ENCODE assay signal across 8 cellular contexts in the genomic region with DNA sequence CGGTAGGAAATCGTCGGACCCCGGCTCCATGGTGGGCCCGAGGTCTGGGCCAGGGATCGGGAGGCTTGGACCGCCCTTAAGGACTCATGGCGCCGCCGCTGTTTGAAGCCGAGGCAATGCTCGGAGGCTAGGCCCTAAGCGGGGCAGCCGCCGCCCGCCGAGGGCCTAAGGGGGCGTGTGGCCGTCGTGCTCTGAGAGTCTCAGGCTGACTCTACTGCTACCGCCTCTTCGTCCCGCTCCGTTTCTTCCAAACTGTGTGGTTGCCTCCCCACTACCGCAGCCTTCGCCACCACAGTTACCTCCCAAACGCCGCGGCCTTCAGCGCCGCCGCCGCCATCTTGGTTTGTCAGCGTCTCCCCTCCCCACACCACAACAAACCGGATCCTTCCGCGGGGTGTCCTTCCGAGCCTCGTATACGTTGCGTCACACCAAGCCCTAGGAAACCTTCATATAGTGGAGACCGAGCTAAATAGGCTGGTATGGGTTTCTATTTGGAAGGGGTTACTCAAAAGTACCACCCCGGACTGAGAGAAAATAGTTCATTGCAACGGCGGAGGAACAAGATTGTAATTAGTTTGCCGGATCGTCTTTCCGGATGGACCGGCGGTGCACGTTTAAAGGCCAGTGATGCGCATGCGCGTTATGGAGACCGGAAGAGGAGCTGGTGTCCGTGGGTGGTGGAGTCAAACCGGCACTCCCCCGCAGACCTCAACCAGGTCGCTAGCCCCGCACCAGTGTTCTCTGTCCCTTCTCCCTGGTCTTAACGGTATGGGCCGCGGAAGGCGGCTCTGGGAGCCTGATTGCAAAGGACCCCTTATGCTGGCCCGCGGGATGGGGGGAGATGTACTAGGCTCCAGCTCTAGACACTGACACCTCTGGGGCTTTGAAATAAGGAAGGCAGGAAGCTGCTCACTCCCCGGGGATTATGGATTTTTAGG. TPM values are rescaled to one million over a fixed set of nuclear protein-coding genes. Genes with fewer than 3 reads are reported as not detected.
DNase-seq lines count a peak whose midpoint lies in the region; TF ChIP-seq lines count a peak whose summit lies in the region.

A gene (minus strand): TSS at position 348 of the 938 bp plus-strand sequence. CDS start 318 bp downstream, at position 30.

- peaks cover 12 to 14% of the 10 kb centered on the region in 2 experiments for H3K36me3 ChIP-seq in SK-N-SH (replicated peaks in 1 of 2; ENCODE audit: control insufficient read depth in 1 of 2, insufficient read depth in 2 of 2, low read length in 1 of 2)

- no peaks in the 10 kb centered on the region for H3F3A ChIP-seq in SK-N-SH (replicated peaks; ENCODE audit: insufficient read depth)

- peak within 1 kb of the TSS; percentile 92 for H3K4me2 ChIP-seq in SK-N-SH

- POLR2A ChIA-PET in SK-N-SH (lab: Yijun Ruan, JAX), result interaction anchor here (0.6 to 1.6 kb wide), 6 partner anchors 9 to 143 kb away, joined by 3 to 6 read pairs (median 4); a partner anchor contains a TSS

- no peaks in the 10 kb centered on the region for H3K9me2 ChIP-seq in SK-N-SH

- peaks cover 6% of the 10 kb centered on the region; the same call in 1 of the 2 replicates for H3K27me3 ChIP-seq in SK-N-SH (ENCODE audit: insufficient read depth)

- H3K4me1 ChIP-seq in SK-N-SH (ENCODE audit: control insufficient read depth in 1 of 2, insufficient read depth in 2 of 2, low read depth in 1 of 2, low read length in 1 of 2), result peaks cover 17 to 22% of the 10 kb centered on the region in 2 experiments

- TF ChIP-seq EP300 in SK-N-SH (IDR thresholded peaks at IDR 0.05; ENCODE audit: borderline replicate concordance in 1 of 2, low read depth in 1 of 2, low read length in 1 of 2), result peak in 1 of 2 experiments; percentile 50; a peak in 1 of 4 replicates

- H3K4me3 ChIP-seq in HFF-Myc (replicated peaks; ENCODE audit: low read depth, low read length) (peak within 1 kb of the TSS; percentile 73), SK-N-SH (ENCODE audit: low read depth in 2 of 2, low read length in 1 of 2) (peak within 1 kb of the TSS; percentile 94 to 100)

- TF ChIP-seq RAD21 in SK-N-SH (IDR thresholded peaks at IDR 0.05; ENCODE audit: low read length), result no peak

- H3K9me3 ChIP-seq in SK-N-SH, result no peaks in the 10 kb centered on the region

- WGBS in SK-N-SH (ENCODE audit: low lambda C conversion rate), result 1% methylated on average over 39 of the region's 67 CpGs

- CTCF ChIA-PET in SK-N-SH (lab: Yijun Ruan, JAX), result interaction anchor here (0.6 to 1.6 kb wide), 4 partner anchors 20 to 59 kb away, joined by 3 to 6 read pairs (median 3); no protein-coding TSS in a partner anchor

- DNase-seq in GDM1 (lab: John Stamatoyannopoulos, UW) (peak; percentile 84), HFF-Myc (ENCODE audit: extremely low read depth, low read depth) (peak; percentile 59), NCI-H1048 (lab: John Stamatoyannopoulos, UW) (peak; percentile 85), SK-N-SH (peak; percentile 97), globus pallidus (ENCODE audit: low spot score) (peak; percentile 84), occipital lobe (lab: John Stamatoyannopoulos, UW) (peak; percentile 70)
- peak; percentile 85 for DNase-seq in activated naive CD4-positive, alpha-beta T cell treated with anti-CD3 and anti-CD28 coated beads, Interleukin-2, amount 50 U/mL, for 16 hours

- H4K20me1 ChIP-seq in SK-N-SH (ENCODE audit: insufficient read depth), result peaks cover 41% of the 10 kb centered on the region

- peaks cover 48% of the 10 kb centered on the region for H3K79me2 ChIP-seq in SK-N-SH (ENCODE audit: insufficient read depth)

- peak within 1 kb of the TSS; percentile 91 for H2AFZ ChIP-seq in SK-N-SH (ENCODE audit: low read depth)

- H3K27ac ChIP-seq in SK-N-SH (ENCODE audit: low read depth in 2 of 2, low read length in 1 of 2) (peak within 1 kb of the TSS; percentile 82 to 99), temporal lobe (ENCODE audit: low read depth, low read length) (peak within 1 kb of the TSS; percentile 72)

- no peak for TF ChIP-seq CTCF in HFF-Myc (IDR thresholded peaks at IDR 0.05; ENCODE audit: low read depth, low read length, missing control alignments)
- TF ChIP-seq CTCF in SK-N-SH (IDR thresholded peaks at IDR 0.05), result no peak

- H3K9ac ChIP-seq in SK-N-SH, result peak within 1 kb of the TSS; percentile 99

TF ChIP-seq in SK-N-SH, 30 proteins besides CTCF, POLR2A, EP300 and RAD21:
- no peak for TF ChIP-seq RFX5 (IDR thresholded peaks at IDR 0.05; ENCODE audit: low read length)
- TF ChIP-seq ELF1 (IDR thresholded peaks at IDR 0.05), result peak; percentile 87
- TF ChIP-seq FOSL2 (IDR thresholded peaks at IDR 0.05; ENCODE audit: borderline replicate concordance, low read depth), result peak; percentile 19; the same call in 1 of the 2 replicates
- peak; percentile 79; the same call in 1 of the 2 replicates for TF ChIP-seq FOXJ3 (CRISPR knock-in tag; IDR thresholded peaks at IDR 0.05)
- TF ChIP-seq CHD2 (IDR thresholded peaks at IDR 0.05; ENCODE audit: low read length, partially characterized antibody), result peak; percentile 97
- TF ChIP-seq, protein P1, sequence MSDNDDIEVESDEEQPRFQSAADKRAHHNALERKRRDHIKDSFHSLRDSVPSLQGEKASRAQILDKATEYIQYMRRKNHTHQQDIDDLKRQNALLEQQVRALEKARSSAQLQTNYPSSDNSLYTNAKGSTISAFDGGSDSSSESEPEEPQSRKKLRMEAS (IDR thresholded peaks at IDR 0.05; ENCODE audit: low read depth), result peak; percentile 56
- TF ChIP-seq POLR2AphosphoS5 (IDR thresholded peaks at IDR 0.05; ENCODE audit: low read depth, low read length), result peak; percentile 90
- TF ChIP-seq FOXM1 (IDR thresholded peaks at IDR 0.05; ENCODE audit: low read depth), result no peak
- peak; percentile 67 for TF ChIP-seq GABPA (IDR thresholded peaks at IDR 0.05; ENCODE audit: low read depth)
- 0 out of 2 replicates have a peak, but pooled peaks have one; percentile 32 for TF ChIP-seq TEAD4 (IDR thresholded peaks at IDR 0.05; ENCODE audit: borderline replicate concordance, insufficient read depth)
- no peak for TF ChIP-seq RXRA (IDR thresholded peaks at IDR 0.05; ENCODE audit: borderline replicate concordance, low read depth)
- TF ChIP-seq, protein P2, sequence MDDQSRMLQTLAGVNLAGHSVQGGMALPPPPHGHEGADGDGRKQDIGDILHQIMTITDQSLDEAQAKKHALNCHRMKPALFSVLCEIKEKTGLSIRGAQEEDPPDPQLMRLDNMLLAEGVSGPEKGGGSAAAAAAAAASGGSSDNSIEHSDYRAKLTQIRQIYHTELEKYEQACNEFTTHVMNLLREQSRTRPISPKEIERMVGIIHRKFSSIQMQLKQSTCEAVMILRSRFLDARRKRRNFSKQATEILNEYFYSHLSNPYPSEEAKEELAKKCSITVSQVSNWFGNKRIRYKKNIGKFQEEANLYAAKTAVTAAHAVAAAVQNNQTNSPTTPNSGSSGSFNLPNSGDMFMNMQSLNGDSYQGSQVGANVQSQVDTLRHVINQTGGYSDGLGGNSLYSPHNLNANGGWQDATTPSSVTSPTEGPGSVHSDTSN (IDR thresholded peaks at IDR 0.05), result peak; percentile 85
- TF ChIP-seq, protein P3, sequence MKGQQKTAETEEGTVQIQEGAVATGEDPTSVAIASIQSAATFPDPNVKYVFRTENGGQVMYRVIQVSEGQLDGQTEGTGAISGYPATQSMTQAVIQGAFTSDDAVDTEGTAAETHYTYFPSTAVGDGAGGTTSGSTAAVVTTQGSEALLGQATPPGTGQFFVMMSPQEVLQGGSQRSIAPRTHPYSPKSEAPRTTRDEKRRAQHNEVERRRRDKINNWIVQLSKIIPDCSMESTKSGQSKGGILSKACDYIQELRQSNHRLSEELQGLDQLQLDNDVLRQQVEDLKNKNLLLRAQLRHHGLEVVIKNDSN (IDR thresholded peaks at IDR 0.05; ENCODE audit: borderline replicate concordance, low read depth), result 0 out of 2 replicates have a peak, but pooled peaks have one; percentile 10
- peak; percentile 83 for TF ChIP-seq NRF1 (IDR thresholded peaks at IDR 0.05; ENCODE audit: low read depth, low read length)
- peak; percentile 97 for TF ChIP-seq TAF1 (IDR thresholded peaks at IDR 0.05; ENCODE audit: borderline replicate concordance, low read depth, low read length)
- peak; percentile 99 for TF ChIP-seq YY1 (IDR thresholded peaks at IDR 0.05; ENCODE audit: low read depth)
- no peak; the same call in 1 of the 2 replicates for TF ChIP-seq JUND (IDR thresholded peaks at IDR 0.05)
- TF ChIP-seq, protein P4, sequence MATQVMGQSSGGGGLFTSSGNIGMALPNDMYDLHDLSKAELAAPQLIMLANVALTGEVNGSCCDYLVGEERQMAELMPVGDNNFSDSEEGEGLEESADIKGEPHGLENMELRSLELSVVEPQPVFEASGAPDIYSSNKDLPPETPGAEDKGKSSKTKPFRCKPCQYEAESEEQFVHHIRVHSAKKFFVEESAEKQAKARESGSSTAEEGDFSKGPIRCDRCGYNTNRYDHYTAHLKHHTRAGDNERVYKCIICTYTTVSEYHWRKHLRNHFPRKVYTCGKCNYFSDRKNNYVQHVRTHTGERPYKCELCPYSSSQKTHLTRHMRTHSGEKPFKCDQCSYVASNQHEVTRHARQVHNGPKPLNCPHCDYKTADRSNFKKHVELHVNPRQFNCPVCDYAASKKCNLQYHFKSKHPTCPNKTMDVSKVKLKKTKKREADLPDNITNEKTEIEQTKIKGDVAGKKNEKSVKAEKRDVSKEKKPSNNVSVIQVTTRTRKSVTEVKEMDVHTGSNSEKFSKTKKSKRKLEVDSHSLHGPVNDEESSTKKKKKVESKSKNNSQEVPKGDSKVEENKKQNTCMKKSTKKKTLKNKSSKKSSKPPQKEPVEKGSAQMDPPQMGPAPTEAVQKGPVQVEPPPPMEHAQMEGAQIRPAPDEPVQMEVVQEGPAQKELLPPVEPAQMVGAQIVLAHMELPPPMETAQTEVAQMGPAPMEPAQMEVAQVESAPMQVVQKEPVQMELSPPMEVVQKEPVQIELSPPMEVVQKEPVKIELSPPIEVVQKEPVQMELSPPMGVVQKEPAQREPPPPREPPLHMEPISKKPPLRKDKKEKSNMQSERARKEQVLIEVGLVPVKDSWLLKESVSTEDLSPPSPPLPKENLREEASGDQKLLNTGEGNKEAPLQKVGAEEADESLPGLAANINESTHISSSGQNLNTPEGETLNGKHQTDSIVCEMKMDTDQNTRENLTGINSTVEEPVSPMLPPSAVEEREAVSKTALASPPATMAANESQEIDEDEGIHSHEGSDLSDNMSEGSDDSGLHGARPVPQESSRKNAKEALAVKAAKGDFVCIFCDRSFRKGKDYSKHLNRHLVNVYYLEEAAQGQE (IDR thresholded peaks at IDR 0.05; ENCODE audit: low read depth, low read length), result peak; percentile 59
- TF ChIP-seq SIN3A (IDR thresholded peaks at IDR 0.05; ENCODE audit: borderline replicate concordance, low read depth, low read length), result peak; percentile 58; the same call in 1 of the 2 replicates

RNA-seq across cellular contexts. Expression of the gene that starts here (rescaled TPM):
- polyA plus RNA-seq in SK-N-SH (2012; rRNA removed), result 76.6 and 95.4 TPM in 2 replicates
- 31.2 and 45.3 TPM in 2 replicates for polyA plus RNA-seq in SK-N-SH (2012; cell fraction: cytosol; rRNA removed)
- 209 and 228 TPM in 2 replicates for polyA plus RNA-seq in SK-N-SH (2012; cell fraction: nucleus; rRNA removed)
- total RNA-seq in occipital lobe (103 TPM), temporal lobe (105 TPM)

Comparison
In these comparisons a context has a peak if more than half of its experiments do, and no peak if none do; other contexts are left out.
1. Peak in every context shown above with its lines: DNase-seq, H3K4me3 ChIP-seq and H3K27ac ChIP-seq.